In genomic region chr2:120400546-120400945, GRCh38 we compare ENCODE assay signal across 20 cellular contexts. TPM values are rescaled to one million over a fixed set of nuclear protein-coding genes. Genes with fewer than 3 reads are reported as not detected.
A peak's percentile ranks its signal among the peaks of the same experiment; 100 is the strongest.
DNase-seq lines count a peak whose midpoint lies in the region; ATAC-seq and TF ChIP-seq lines count a peak whose summit lies in the region.
"Had no signal": no experiment of that assay in that cellular context is flagged by ENCODE, and none has a peak within 500 bp of the region (broad histone marks: within the 10 kb centered on the region; RNA-seq: fewer than 3 reads in every experiment).

No MANE protein-coding gene starts in this region.

- CTCF ChIA-PET in Panc1 (lab: Charles Lee), result no interaction called here

- H3K4me3 ChIP-seq in heart right ventricle (no peak overlapping the region), Panc1 (ENCODE audit: low read depth in 2 of 2, low read length in 2 of 2) (no peak overlapping the region), testis (no peak overlapping the region)
- H3K4me3 ChIP-seq: SJCRH30 had no signal

- DNase-seq in cardiac septum (ENCODE audit: low spot score), result peak; percentile 57
- DNase-seq in heart right ventricle, result no peak
- no peak for DNase-seq in Panc1 (ENCODE audit: low read depth, low spot score)
- peak; percentile 72 for DNase-seq in mesenteric fat pad (ENCODE audit: low spot score)
- DNase-seq in testis, result peak; percentile 7
- DNase-seq: ACHN, GDM1, GOT3, KG1, NCI-H187, NCI-H2107, NCI-H2227 treated with DMSO at 0.1 percent for 48 hours, NCI-H510A treated with DMSO at 0.1 percent for 48 hours, NCI-H774, SJCRH30 had no signal

- 68 to 79% methylated on average over 11 of the region's 11 CpGs for WGBS in heart right ventricle, 2 donors
- 89 to 91% methylated on average over 11 of the region's 11 CpGs for WGBS in testis, 2 donors

- in situ Hi-C loops in Panc1 (cut with HindIII; ENCODE audit: low pct_unique_long_range_greater_than_20kb, low sequenced_read_pairs), result no loop called here

- TF ChIP-seq CTCF in heart right ventricle (IDR thresholded peaks at IDR 0.05), result no peak
- no peak for TF ChIP-seq CTCF in Panc1 (IDR thresholded peaks at IDR 0.05)
- TF ChIP-seq CTCF in testis (IDR thresholded peaks at IDR 0.05), result no peak

- no peak overlapping the region for H3K27ac ChIP-seq in heart right ventricle
- H3K27ac ChIP-seq in Panc1 (ENCODE audit: low read length), result peak overlapping the region; percentile 92
- H3K27ac ChIP-seq in testis, result no peak overlapping the region
- H3K27ac ChIP-seq: SJCRH30 had no signal

- no peak for TF ChIP-seq POLR2A in testis (IDR thresholded peaks at IDR 0.05)

- no peaks in the 10 kb centered on the region for H3K9me3 ChIP-seq in heart right ventricle
- no peaks in the 10 kb centered on the region for H3K9me3 ChIP-seq in Panc1 (ENCODE audit: control insufficient read depth, insufficient read depth, low read depth, low read length)
- no peaks in the 10 kb centered on the region for H3K9me3 ChIP-seq in testis
- H3K9me3 ChIP-seq: SJCRH30 had no signal

- no peak for ATAC-seq in heart right ventricle
- ATAC-seq in Panc1, result no peak
- no peak for ATAC-seq in GM18909 (IDR thresholded peaks at IDR 0.05; ENCODE audit: poor library complexity, unreplicated experiment)
- no peak for ATAC-seq in HG03159 (IDR thresholded peaks at IDR 0.05; ENCODE audit: unreplicated experiment)
- ATAC-seq in HG02938 (IDR thresholded peaks at IDR 0.05; ENCODE audit: unreplicated experiment), result no peak
- ATAC-seq: HepG2 had no signal

- BruUV-seq in Panc1 (replicated peaks; lab: Mats Ljungman, UMichigan), result no TSS peak

- H3K36me3 ChIP-seq in heart right ventricle, result no peaks in the 10 kb centered on the region
- no peaks in the 10 kb centered on the region for H3K36me3 ChIP-seq in Panc1 (ENCODE audit: control insufficient read depth, insufficient read depth, low read length)
- H3K36me3 ChIP-seq in testis (ENCODE audit: low read depth, missing control alignments), result no peaks in the 10 kb centered on the region
- H3K36me3 ChIP-seq: SJCRH30 had no signal

- POLR2A ChIA-PET in Panc1 (lab: Charles Lee), result interaction anchor here (0.6 to 0.7 kb wide), 2 partner anchors 36 to 680 kb away, joined by 3 read pairs; no protein-coding TSS in a partner anchor

- intact Hi-C loops in cardiac septum (cut with DNase I) (no loop called here), heart right ventricle (cut with DNase I) (no loop called here), Panc1 (cut with micrococcal nuclease; ENCODE audit: unreplicated experiment) (no loop called here), testis (cut with DNase I; ENCODE audit: low total_unique reads) (no loop called here)

- H3K4me1 ChIP-seq in heart right ventricle (no peaks in the 10 kb centered on the region), Panc1 (ENCODE audit: control insufficient read depth, insufficient read depth, low read length) (peaks cover 54% of the 10 kb centered on the region), testis (peaks cover 5% of the 10 kb centered on the region)
- H3K4me1 ChIP-seq: SJCRH30 had no signal

- H3K27me3 ChIP-seq in heart right ventricle (peaks cover 0 to 44% (median 18%) of the 10 kb centered on the region in 7 donors), Panc1 (ENCODE audit: control insufficient read depth, insufficient read depth, low read length) (no peaks in the 10 kb centered on the region), testis (no peaks in the 10 kb centered on the region)

RNA-seq across cellular contexts. Expression of gene INHBB, which starts 54.6 kb away (rescaled TPM):
- total RNA-seq in cardiac septum, result 2.8 TPM
- 1 to 10 TPM in 9 of 10 donors, under 1 TPM in 1; 0.89 to 9.2 (median 2.5) TPM for total RNA-seq in heart right ventricle
- 1 to 10 TPM; 3.6 to 5.9 TPM for polyA plus RNA-seq in heart right ventricle
- 38.2 TPM for total RNA-seq in Panc1 (2021; ENCODE audit: unreplicated experiment)
- polyA plus RNA-seq in Panc1 (2012; ENCODE audit: insufficient read length), result 36.3 TPM
- total RNA-seq in mesenteric fat pad, result 54.8 TPM
- total RNA-seq in testis, result 100 to 1,000 TPM in 1 of 2 donors, 10 to 100 TPM in 1; 55.4 to 123 TPM
- 46.1 TPM for polyA plus RNA-seq in testis (ENCODE audit: insufficient read depth, low read depth, low replicate concordance)
- total RNA-seq: OCI-LY7, SJCRH30 had no signal

Comparison
In these comparisons a context has a peak if more than half of its experiments do, and no peak if none do; other contexts are left out.
1. DNase-seq: peak in cardiac septum (single experiment), mesenteric fat pad (single experiment) and testis (single experiment); none in heart right ventricle (0 of 2) and Panc1 (single experiment).